Comparison of ENCODE assay signal across 1 cellular context in genomic region chr1:150515328-150516049, GRCh38.
TF ChIP-seq lines count a peak whose summit lies in the region.

FALEC (plus strand) TSS chr1:150515752.

TF ChIP-seq in K562, 482 proteins besides CTCF, POLR2A, EP300 and RAD21 (continued from another document and continues in another):
- TF ChIP-seq E4F1 (CRISPR knock-in tag; IDR thresholded peaks at IDR 0.05; ENCODE audit: borderline replicate concordance), result no peak
- no peak for TF ChIP-seq MLX (CRISPR knock-in tag; conservative IDR thresholded peaks at IDR 0.05)
- TF ChIP-seq SMAD1 (IDR thresholded peaks at IDR 0.05; ENCODE audit: low read depth, low read length, partially characterized antibody), result no peak
- TF ChIP-seq MAX (CRISPR knock-in tag; IDR thresholded peaks at IDR 0.05), result peak; percentile 84
- no peak for TF ChIP-seq PTRF (tag; IDR thresholded peaks at IDR 0.05)
- peak; percentile 74; the same call in 1 of the 2 replicates for TF ChIP-seq EP400 (IDR thresholded peaks at IDR 0.05)
- TF ChIP-seq MEF2D (tag; conservative IDR thresholded peaks at IDR 0.05; ENCODE audit: low read depth), result 0 out of 2 replicates have a peak, but pooled peaks have one; percentile 39
- TF ChIP-seq TARDBP (IDR thresholded peaks at IDR 0.05), result 0 out of 2 replicates have a peak, but pooled peaks have one; percentile 30
- TF ChIP-seq HMG20B (CRISPR knock-in tag; IDR thresholded peaks at IDR 0.05), result no peak
- TF ChIP-seq DLX4 (CRISPR knock-in tag; IDR thresholded peaks at IDR 0.05), result no peak
- no peak for TF ChIP-seq ZNF778 (CRISPR knock-in tag; IDR thresholded peaks at IDR 0.05)
- no peak for TF ChIP-seq WHSC1 (IDR thresholded peaks at IDR 0.05; ENCODE audit: low read length)
- no peak for TF ChIP-seq KAT7 (CRISPR knock-in tag; IDR thresholded peaks at IDR 0.05; ENCODE audit: borderline replicate concordance)
- no peak for TF ChIP-seq U2AF2 (optimal IDR thresholded peaks at IDR 0.05; ENCODE audit: low read depth, low read length)
- peak; percentile 30 for TF ChIP-seq HMGXB4 (CRISPR knock-in tag; IDR thresholded peaks at IDR 0.05)
- no peak for TF ChIP-seq SAFB2 (IDR thresholded peaks at IDR 0.05; ENCODE audit: borderline replicate concordance, low read depth, low read length, severe bottlenecking)
- no peak for TF ChIP-seq ZNF696 (CRISPR knock-in tag; conservative IDR thresholded peaks at IDR 0.05)
- no peak for TF ChIP-seq KDM4B (IDR thresholded peaks at IDR 0.05; ENCODE audit: borderline replicate concordance in 2 of 2, low read depth in 1 of 2)
- TF ChIP-seq ILF3 (IDR thresholded peaks at IDR 0.05; ENCODE audit: borderline replicate concordance), result no peak
- no peak for TF ChIP-seq ZBTB17 (CRISPR knock-in tag; IDR thresholded peaks at IDR 0.05)
- TF ChIP-seq MLLT1 (IDR thresholded peaks at IDR 0.05), result no peak; a peak in 1 of 4 replicates
- no peak for TF ChIP-seq PTTG1 (tag; IDR thresholded peaks at IDR 0.05; ENCODE audit: low read depth)
- TF ChIP-seq ZNF695 (CRISPR knock-in tag; IDR thresholded peaks at IDR 0.05), result no peak
- no peak for TF ChIP-seq CEBPG (CRISPR knock-in tag; IDR thresholded peaks at IDR 0.05)
- no peak for TF ChIP-seq CEBPG (tag; conservative IDR thresholded peaks at IDR 0.05 in 1 of 2, IDR thresholded peaks at IDR 0.05 in 1 of 2)
- TF ChIP-seq HDAC6 (IDR thresholded peaks at IDR 0.05; ENCODE audit: low read depth, low read length), result no peak
- TF ChIP-seq TEAD4 (IDR thresholded peaks at IDR 0.05; ENCODE audit: low read length), result 0 out of 2 replicates have a peak, but pooled peaks have one; percentile 16
- no peak for TF ChIP-seq TEAD4 (CRISPR knock-in tag; IDR thresholded peaks at IDR 0.05; ENCODE audit: borderline replicate concordance)
- no peak; a peak in 1 of 4 replicates for TF ChIP-seq UBTF (IDR thresholded peaks at IDR 0.05; ENCODE audit: borderline replicate concordance in 1 of 2, low read depth in 2 of 2, low read length in 2 of 2)
- peak; percentile 62 to 86; a peak in 3 of 4 replicates for TF ChIP-seq MNT (conservative IDR thresholded peaks at IDR 0.05)
- peak in 1 of 2 experiments; percentile 58; a peak in 1 of 4 replicates for TF ChIP-seq HDAC1 (IDR thresholded peaks at IDR 0.05)
- no peak for TF ChIP-seq ZNF561 (CRISPR knock-in tag; conservative IDR thresholded peaks at IDR 0.05)
- TF ChIP-seq CREM (IDR thresholded peaks at IDR 0.05; ENCODE audit: low read depth), result peak; percentile 56
- 0 out of 2 replicates have a peak, but pooled peaks have one; percentile 26 for TF ChIP-seq CBX1 (IDR thresholded peaks at IDR 0.05; ENCODE audit: low read depth)
- TF ChIP-seq SNAPC5 (CRISPR knock-in tag; IDR thresholded peaks at IDR 0.05), result no peak
- no peak for TF ChIP-seq PHB (CRISPR knock-in tag; IDR thresholded peaks at IDR 0.05)
- TF ChIP-seq MYBL2 (IDR thresholded peaks at IDR 0.05; ENCODE audit: low read depth), result no peak
- no peak for TF ChIP-seq MYBL2 (CRISPR knock-in tag; IDR thresholded peaks at IDR 0.05; ENCODE audit: borderline replicate concordance)
- TF ChIP-seq HDAC2 (IDR thresholded peaks at IDR 0.05), result peak; percentile 66; the same call in 1 of the 2 replicates
- TF ChIP-seq E2F3 (CRISPR knock-in tag; IDR thresholded peaks at IDR 0.05), result no peak
- no peak for TF ChIP-seq ZKSCAN8 (CRISPR knock-in tag; IDR thresholded peaks at IDR 0.05)
- peak; percentile 59 for TF ChIP-seq HMGN3 (IDR thresholded peaks at IDR 0.05; ENCODE audit: borderline replicate concordance, extremely low read depth, insufficient read length, low read depth, low read length)
- TF ChIP-seq BDP1 (IDR thresholded peaks at IDR 0.05; ENCODE audit: insufficient read depth, insufficient read length), result no peak
- no peak for TF ChIP-seq GTF2A2 (tag; IDR thresholded peaks at IDR 0.05)
- no peak for TF ChIP-seq BRD9 (IDR thresholded peaks at IDR 0.05; ENCODE audit: low read depth, partially characterized antibody)
- no peak for TF ChIP-seq TEAD2 (tag; IDR thresholded peaks at IDR 0.05)
- TF ChIP-seq ZFP91 (CRISPR knock-in tag; IDR thresholded peaks at IDR 0.05), result no peak
- no peak for TF ChIP-seq ZBTB8A (IDR thresholded peaks at IDR 0.05; ENCODE audit: partially characterized antibody)
- no peak for TF ChIP-seq MED1 (CRISPR knock-in tag; IDR thresholded peaks at IDR 0.05; ENCODE audit: borderline replicate concordance)
- no peak for TF ChIP-seq KLF1 (tag; IDR thresholded peaks at IDR 0.05)
- TF ChIP-seq XRCC5 (IDR thresholded peaks at IDR 0.05; ENCODE audit: low read depth, low read length), result no peak
- TF ChIP-seq MTA2 (IDR thresholded peaks at IDR 0.05; ENCODE audit: low read depth), result no peak
- TF ChIP-seq TSHZ1 (CRISPR knock-in tag; IDR thresholded peaks at IDR 0.05), result no peak
- TF ChIP-seq ZFX (CRISPR knock-in tag; IDR thresholded peaks at IDR 0.05), result peak; percentile 90
- TF ChIP-seq PHB2 (IDR thresholded peaks at IDR 0.05; ENCODE audit: low read depth), result no peak
- TF ChIP-seq ZEB2 (IDR thresholded peaks at IDR 0.05), result no peak
